In genomic region chr19:40433391-40434216, GRCh38 we compare ENCODE assay signal across 8 cellular contexts. TPM values are rescaled to one million over a fixed set of nuclear protein-coding genes. Genes with fewer than 3 reads are reported as not detected.
DNase-seq lines count a peak whose midpoint lies in the region; ATAC-seq and TF ChIP-seq lines count a peak whose summit lies in the region.

No MANE protein-coding gene starts in this region.

- intact Hi-C loops in activated CD4-positive, alpha-beta T cell treated with anti-CD3 and anti-CD28 coated beads, Interleukin-2, amount 10 ng/mL, durations not matched to agents 24 days and 14 days (cut with micrococcal nuclease): loop anchor here (1.0 kb wide), 2 partner anchors 8 to 10 kb away; partner anchors contain the start of gene SERTAD1
- intact Hi-C loops in left lung (cut with DNase I): no loop called here

- peaks cover 9% of the 10 kb centered on the region for H3K4me1 Mint-ChIP-seq in activated CD4-positive, alpha-beta T cell treated with anti-CD3 and anti-CD28 coated beads, Interleukin-2, amount 10 ng/mL, durations not matched to agents 24 days and 14 days

- peak overlapping the region; percentile 89 for H3K4me3 Mint-ChIP-seq in activated CD4-positive, alpha-beta T cell treated with anti-CD3 and anti-CD28 coated beads, Interleukin-2, amount 10 ng/mL, durations not matched to agents 24 days and 14 days

- ATAC-seq in HG02852 (IDR thresholded peaks at IDR 0.05; ENCODE audit: unreplicated experiment): peak; percentile 75
- peak; percentile 98 for ATAC-seq in left lung
- no peak for ATAC-seq in HG03378 (IDR thresholded peaks at IDR 0.05; ENCODE audit: unreplicated experiment)

- H3K27me3 ChIP-seq in left lung: no peaks in the 10 kb centered on the region

- no peaks in the 10 kb centered on the region for H3K36me3 Mint-ChIP-seq in activated CD4-positive, alpha-beta T cell treated with anti-CD3 and anti-CD28 coated beads, Interleukin-2, amount 10 ng/mL, durations not matched to agents 24 days and 14 days (ENCODE audit: low read depth)

- no peaks in the 10 kb centered on the region for H3K36me3 ChIP-seq in left lung

- DNase-seq in ELR (ENCODE audit: low read depth) (peak; percentile 92), NCI-H345 treated with DMSO at 0.1 percent for 48 hours (lab: John Stamatoyannopoulos, UW; ENCODE audit: unreplicated experiment) (peak; percentile 77), dermis microvascular lymphatic vessel endothelial cell (ENCODE audit: low read depth in 2 of 2) (peak; percentile 69 to 93), left lung (peak; percentile 93 to 97)
- DNase-seq in activated CD4-positive, alpha-beta T cell treated with anti-CD3 and anti-CD28 coated beads, Interleukin-2, amount 10 ng/mL, durations not matched to agents 24 days and 14 days: peak; percentile 89
- DNase-seq in stimulated activated CD4-positive, alpha-beta T cell treated with anti-CD3 and anti-CD28 coated beads, Interleukin-2, amount 100 ng/mL, for 4 hours (ENCODE audit: low read depth): peak; percentile 26

- peak overlapping the region; percentile 91 to 97 for H3K27ac ChIP-seq in left lung

- peak overlapping the region; percentile 21 to 45 for H3K4me3 ChIP-seq in left lung

- H3K9me3 ChIP-seq in left lung: no peaks in the 10 kb centered on the region

- peak overlapping the region; percentile 99 for H3K27ac Mint-ChIP-seq in activated CD4-positive, alpha-beta T cell treated with anti-CD3 and anti-CD28 coated beads, Interleukin-2, amount 10 ng/mL, durations not matched to agents 24 days and 14 days

- peak in 1 of 2 donors; percentile 8 for TF ChIP-seq CTCF in left lung (IDR thresholded peaks at IDR 0.05)

- no peaks in the 10 kb centered on the region for H3K27me3 Mint-ChIP-seq in activated CD4-positive, alpha-beta T cell treated with anti-CD3 and anti-CD28 coated beads, Interleukin-2, amount 10 ng/mL, durations not matched to agents 24 days and 14 days

- peaks cover 9 to 27% of the 10 kb centered on the region in 2 donors for H3K4me1 ChIP-seq in left lung

- no peaks in the 10 kb centered on the region for H3K9me3 Mint-ChIP-seq in activated CD4-positive, alpha-beta T cell treated with anti-CD3 and anti-CD28 coated beads, Interleukin-2, amount 10 ng/mL, durations not matched to agents 24 days and 14 days

RNA-seq across cellular contexts. Expression of gene SERTAD1, which starts 7.8 kb away (rescaled TPM):
- 19.3 and 20.8 TPM in 2 replicates for total RNA-seq in activated CD4-positive, alpha-beta T cell treated with anti-CD3 and anti-CD28 coated beads, Interleukin-2, amount 10 ng/mL, durations not matched to agents 24 days and 14 days
- total RNA-seq in dermis microvascular lymphatic vessel endothelial cell: 17.3 and 25.8 TPM in 2 replicates
- total RNA-seq in left lung: 10 to 100 TPM; 14.8 to 17.5 TPM

RNA-seq across cellular contexts. Expression of gene SERTAD3, which starts 10.5 kb away (rescaled TPM):
- 10.8 and 12.5 TPM in 2 replicates for total RNA-seq in activated CD4-positive, alpha-beta T cell treated with anti-CD3 and anti-CD28 coated beads, Interleukin-2, amount 10 ng/mL, durations not matched to agents 24 days and 14 days
- total RNA-seq in dermis microvascular lymphatic vessel endothelial cell (18.0 and 24.1 TPM in 2 replicates), left lung (10 to 100 TPM; 31.7 to 35.0 TPM)

RNA-seq across cellular contexts. Expression of gene PRX, which starts 20.4 kb away (rescaled TPM):
- 0.84 and 0.90 TPM in 2 replicates for total RNA-seq in activated CD4-positive, alpha-beta T cell treated with anti-CD3 and anti-CD28 coated beads, Interleukin-2, amount 10 ng/mL, durations not matched to agents 24 days and 14 days
- total RNA-seq in dermis microvascular lymphatic vessel endothelial cell (0.90 and 1.5 TPM in 2 replicates), left lung (10 to 100 TPM; 18.7 to 20.0 TPM)

RNA-seq across cellular contexts. Expression of gene BLVRB, which starts 31.9 kb away (rescaled TPM):
- 7.5 and 10.6 TPM in 2 replicates for total RNA-seq in activated CD4-positive, alpha-beta T cell treated with anti-CD3 and anti-CD28 coated beads, Interleukin-2, amount 10 ng/mL, durations not matched to agents 24 days and 14 days
- total RNA-seq in dermis microvascular lymphatic vessel endothelial cell (39.8 and 61.3 TPM in 2 replicates), left lung (100 to 1,000 TPM; 123 to 192 TPM)

RNA-seq across cellular contexts. Expression of gene SPTBN4, which starts 33.2 kb away (rescaled TPM):
- 0.36 and 0.51 TPM in 2 replicates for total RNA-seq in activated CD4-positive, alpha-beta T cell treated with anti-CD3 and anti-CD28 coated beads, Interleukin-2, amount 10 ng/mL, durations not matched to agents 24 days and 14 days
- total RNA-seq in dermis microvascular lymphatic vessel endothelial cell (under 0.01 TPM in 1 of 2 replicates, not detected in the other), left lung (1 to 10 TPM in 1 of 2 donors, under 1 TPM in 1; 0.42 to 1.3 TPM)

Comparison
In these comparisons a context has a peak if more than half of its experiments do, and no peak if none do; other contexts are left out.
1. DNase-seq: peak in every context shown above with its lines; median percentile 95 in left lung; 92 in ELR; 89 in activated CD4-positive, alpha-beta T cell treated with anti-CD3 and anti-CD28 coated beads, Interleukin-2, amount 10 ng/mL, durations not matched to agents 24 days and 14 days; 81 in dermis microvascular lymphatic vessel endothelial cell; 77 in NCI-H345 treated with DMSO at 0.1 percent for 48 hours; 26 in stimulated activated CD4-positive, alpha-beta T cell treated with anti-CD3 and anti-CD28 coated beads, Interleukin-2, amount 100 ng/mL, for 4 hours.